In genomic region chr3:134949150-134949549, GRCh38 we compare ENCODE assay signal across 11 cellular contexts.
"Had no signal": no experiment of that assay in that cellular context is flagged by ENCODE, and none has a peak within 500 bp of the region (broad histone marks: within the 10 kb centered on the region; RNA-seq: fewer than 3 reads in every experiment).

No MANE protein-coding gene starts in this region.

- ATAC-seq: GM23338, HCT116 had no signal

- H3K4me1 ChIP-seq: HAP-1 had no signal

- H3K36me3 ChIP-seq: HAP-1 had no signal

- DNase-seq: GM23248, GOT3, H7, H9, HCEC 1CT, HFFc6 had no signal

- H3K27ac Mint-ChIP-seq: GM23338, HFFc6 had no signal

- H3K9me3 ChIP-seq: HAP-1 had no signal

- H3K9me3 Mint-ChIP-seq: H9 had no signal

- H3K4me3 ChIP-seq: GM23248, GM23338, HAP-1 had no signal

- H3K27ac ChIP-seq: GM23248 had no signal

- FAIRE-seq: H1, H54 had no signal

- H3K4me2 ChIP-seq: GM23338 had no signal

- H3K4me1 Mint-ChIP-seq: GM23338 had no signal

- H3K4me3 Mint-ChIP-seq: GM23338, H9, HFFc6 had no signal

- H3K9ac ChIP-seq: GM23248 had no signal

- H2AFZ ChIP-seq: GM23248, GM23338 had no signal
